8 cellular contexts compared by ENCODE assay signal in genomic region chr19:7293795-7294570, GRCh38. TPM values are rescaled to one million over a fixed set of nuclear protein-coding genes. Genes with fewer than 3 reads are reported as not detected.
DNase-seq lines count a peak whose midpoint lies in the region; ATAC-seq and TF ChIP-seq lines count a peak whose summit lies in the region.

Gene INSR, minus strand, starts transcription at chr19:7294414. Its CDS starts 523 bp downstream, at chr19:7293891.

- no peak for TF ChIP-seq RAD21 in Ishikawa (IDR thresholded peaks at IDR 0.05; ENCODE audit: low read depth)

- ATAC-seq in GM21526 (IDR thresholded peaks at IDR 0.05; ENCODE audit: low FRiP score, unreplicated experiment) = peak; percentile 61

- no peak within 1 kb of the TSS for H3K27ac Mint-ChIP-seq in nephron progenitor cell

- no peaks in the 10 kb centered on the region for H3K36me3 Mint-ChIP-seq in nephron progenitor cell (ENCODE audit: low read depth)

- no peak for TF ChIP-seq EP300 in Ishikawa (IDR thresholded peaks at IDR 0.05; ENCODE audit: borderline replicate concordance)

- DNase-seq in CMK (ENCODE audit: low read depth) = peak; percentile 53
- DNase-seq in activated effector memory CD4-positive, alpha-beta T cell treated with anti-CD3 and anti-CD28 coated beads, Interleukin-2, amount 50 U/mL, for 16 hours = peak; percentile 83
- peak; percentile 88 to 96 for DNase-seq in foreskin fibroblast
- peak; percentile 85 for DNase-seq in nephron progenitor cell
- peak; percentile 83 for DNase-seq in stromal cell of bone marrow (ENCODE audit: low read depth)

- H3K4me3 ChIP-seq in foreskin fibroblast (ENCODE audit: low read depth in 1 of 2, low read length in 2 of 2) = peak within 1 kb of the TSS; percentile 56 to 63

- H3K4me3 Mint-ChIP-seq in nephron progenitor cell = peak within 1 kb of the TSS; percentile 80

- H3K4me1 Mint-ChIP-seq in nephron progenitor cell = peaks cover 17% of the 10 kb centered on the region

- TF ChIP-seq CTCF in foreskin fibroblast (IDR thresholded peaks at IDR 0.05; ENCODE audit: low read depth, low read length) (no peak), nephron progenitor cell (IDR thresholded peaks at IDR 0.05) (no peak)

- no peaks in the 10 kb centered on the region for H3K9me3 Mint-ChIP-seq in nephron progenitor cell

- H3K27me3 Mint-ChIP-seq in nephron progenitor cell (ENCODE audit: low read depth, poor library complexity) = peaks cover 69% of the 10 kb centered on the region

TF ChIP-seq in Ishikawa, 13 proteins besides CTCF, POLR2A, EP300 and RAD21:
- TF ChIP-seq CEBPB (IDR thresholded peaks at IDR 0.05) (no peak), EGR1 (IDR thresholded peaks at IDR 0.05) (no peak), MAX (IDR thresholded peaks at IDR 0.05) (0 out of 2 replicates have a peak, but pooled peaks have one; percentile 41), TAF1 (IDR thresholded peaks at IDR 0.05; ENCODE audit: low read depth) (peak; percentile 59; the same call in 1 of the 2 replicates), TEAD4 (IDR thresholded peaks at IDR 0.05) (peak; percentile 9; the same call in 1 of the 2 replicates), TCF12 (IDR thresholded peaks at IDR 0.05; ENCODE audit: low read depth) (peak; percentile 38; the same call in 1 of the 2 replicates), USF1 (IDR thresholded peaks at IDR 0.05) (peak; percentile 52; the same call in 1 of the 2 replicates), CREB1 (IDR thresholded peaks at IDR 0.05; ENCODE audit: low read depth) (0 out of 2 replicates have a peak, but pooled peaks have one; percentile 32), YY1 (IDR thresholded peaks at IDR 0.05; ENCODE audit: low read depth) (peak; percentile 59; the same call in 1 of the 2 replicates)

TF ChIP-seq in PFSK-1, 5 proteins besides CTCF, POLR2A, EP300 and RAD21:
- peak; percentile 37; the same call in 1 of the 2 replicates for TF ChIP-seq TAF1 (IDR thresholded peaks at IDR 0.05; ENCODE audit: borderline replicate concordance, insufficient read depth, low read length)
- peak; percentile 99 for TF ChIP-seq FOXP2 (optimal IDR thresholded peaks at IDR 0.05; ENCODE audit: borderline replicate concordance, extremely low read depth, extremely low read length, insufficient read depth)
- peak; percentile 56; the same call in 1 of the 2 replicates for TF ChIP-seq POLR2AphosphoS5 (IDR thresholded peaks at IDR 0.05; ENCODE audit: low read depth, low read length)
- TF ChIP-seq SIN3A (IDR thresholded peaks at IDR 0.05; ENCODE audit: borderline replicate concordance, insufficient read depth, low read length) = peak; percentile 83; the same call in 1 of the 2 replicates
- TF ChIP-seq REST (IDR thresholded peaks at IDR 0.05; ENCODE audit: insufficient read depth in 1 of 2, low read depth in 2 of 2, low read length in 2 of 2) = no peak

RNA-seq across cellular contexts. Expression of gene INSR, which starts in this region (rescaled TPM):
- 8.9 TPM for polyA plus RNA-seq in PFSK-1 (2012; ENCODE audit: insufficient read length, low read depth)

Comparison
In these comparisons a context has a peak if more than half of its experiments do, and no peak if none do; other contexts are left out.
1. Peak in every context shown above with its lines: DNase-seq, ATAC-seq and H3K4me3 ChIP-seq.